In genomic region chr17:38269552-38269951, GRCh38 we compare ENCODE assay signal across 7 cellular contexts. TPM values are rescaled to one million over a fixed set of nuclear protein-coding genes. Genes with fewer than 3 reads are reported as not detected.
DNase-seq lines count a peak whose midpoint lies in the region; ATAC-seq and TF ChIP-seq lines count a peak whose summit lies in the region.
"Not testable (repeated sequence)": the region's sequence is repeated elsewhere in the genome, so short reads cannot be mapped to it uniquely, and the experiment has no call there.

No MANE protein-coding gene starts in this region.

- not testable (repeated sequence) for H3K4me1 ChIP-seq in adipocyte (ENCODE audit: control insufficient read depth, insufficient read depth, low read length); left lung

- H3K9me3 Mint-ChIP-seq in stimulated activated naive CD8-positive, alpha-beta T cell treated with anti-CD3 and anti-CD28 coated beads, Interleukin-15, amount 100 ng/mL, for 72 hours: not testable (repeated sequence)

- not testable (repeated sequence) for H3K4me3 Mint-ChIP-seq in stimulated activated naive CD8-positive, alpha-beta T cell treated with anti-CD3 and anti-CD28 coated beads, Interleukin-15, amount 100 ng/mL, for 72 hours

- H3K27me3 ChIP-seq in adipocyte (replicated peaks; ENCODE audit: control insufficient read depth, insufficient read depth, low read length); left lung: not testable (repeated sequence)

- not testable (repeated sequence) for H3K9me3 ChIP-seq in adipocyte (ENCODE audit: control insufficient read depth, low read length); left lung

- H3K4me3 ChIP-seq in adipocyte (ENCODE audit: low read length); choroid plexus epithelial cell (ENCODE audit: low read depth, low read length); left lung: not testable (repeated sequence)

- intact Hi-C loops in left lung (cut with DNase I): not testable (repeated sequence)

- not testable (repeated sequence) for H3K36me3 ChIP-seq in adipocyte (ENCODE audit: control insufficient read depth, insufficient read depth, low read length, severe bottlenecking); left lung

- H3K4me1 Mint-ChIP-seq in stimulated activated naive CD8-positive, alpha-beta T cell treated with anti-CD3 and anti-CD28 coated beads, Interleukin-15, amount 100 ng/mL, for 72 hours: not testable (repeated sequence)

- not testable (repeated sequence) for H3K27ac ChIP-seq in left lung

- peak; percentile 14 for DNase-seq in HCEC 1CT
- DNase-seq in adipocyte (ENCODE audit: low read depth): peak; percentile 6
- peak; percentile 41 for DNase-seq in choroid plexus epithelial cell (ENCODE audit: low read depth)
- DNase-seq in fibroblast of peridontal ligament (ENCODE audit: extremely low read depth): peak; percentile 45
- DNase-seq in left lung; stimulated activated naive CD8-positive, alpha-beta T cell treated with anti-CD3 and anti-CD28 coated beads, Interleukin-15, amount 100 ng/mL, for 72 hours: not testable (repeated sequence)

- H3K27ac Mint-ChIP-seq in stimulated activated naive CD8-positive, alpha-beta T cell treated with anti-CD3 and anti-CD28 coated beads, Interleukin-15, amount 100 ng/mL, for 72 hours: not testable (repeated sequence)

- H3K9ac ChIP-seq in adipocyte (ENCODE audit: low read length): not testable (repeated sequence)

- ATAC-seq in SK-N-SH treated with all-trans-retinoic acid at 6 μM for 48 hours: peak; percentile 38; the same call in 1 of the 3 replicates
- ATAC-seq in left lung: peak; percentile 66
- ATAC-seq in stimulated activated naive CD8-positive, alpha-beta T cell treated with anti-CD3 and anti-CD28 coated beads, Interleukin-15, amount 100 ng/mL, for 72 hours: peak; percentile 35

- not testable (repeated sequence) for TF ChIP-seq CTCF in choroid plexus epithelial cell (conservative IDR thresholded peaks at IDR 0.05; ENCODE audit: low read depth, low read length); left lung (IDR thresholded peaks at IDR 0.05)

- H3K27me3 Mint-ChIP-seq in stimulated activated naive CD8-positive, alpha-beta T cell treated with anti-CD3 and anti-CD28 coated beads, Interleukin-15, amount 100 ng/mL, for 72 hours: not testable (repeated sequence)

RNA-seq across cellular contexts. Expression of gene MRPL45, which starts 27.4 kb away (rescaled TPM):
- 10 to 100 TPM; 24.4 to 28.4 TPM for total RNA-seq in left lung
